Comparison of ENCODE assay signal across 1 cellular context in genomic region chr10:122176232-122176865, GRCh38.
TF ChIP-seq lines count a peak whose summit lies in the region.

No MANE protein-coding gene starts in this region.

TF ChIP-seq in HepG2, 621 proteins besides CTCF, POLR2A, EP300 and RAD21 (continued from another document and continues in another):
- TF ChIP-seq TCF7 (IDR thresholded peaks at IDR 0.05; ENCODE audit: low read depth) (0 out of 2 replicates have a peak, but pooled peaks have one; percentile 43), EHMT2 (IDR thresholded peaks at IDR 0.05; ENCODE audit: borderline replicate concordance, low read depth, low read length) (no peak), CERS6 (CRISPR knock-in tag; IDR thresholded peaks at IDR 0.05) (no peak), PTBP1 (IDR thresholded peaks at IDR 0.05; ENCODE audit: low read depth, low read length, poor library complexity, severe bottlenecking) (no peak), SIN3B (IDR thresholded peaks at IDR 0.05; ENCODE audit: low read length) (no peak), HNF1B (CRISPR knock-in tag; IDR thresholded peaks at IDR 0.05) (no peak), NONO (IDR thresholded peaks at IDR 0.05) (no peak), NONO (CRISPR knock-in tag; conservative IDR thresholded peaks at IDR 0.05) (peak; percentile 61), FOSL2 (CRISPR knock-in tag; IDR thresholded peaks at IDR 0.05) (peak; percentile 56), ZNF788 (CRISPR knock-in tag; IDR thresholded peaks at IDR 0.05; ENCODE audit: borderline replicate concordance) (no peak), IKZF1 (IDR thresholded peaks at IDR 0.05) (no peak), KLF16 (CRISPR knock-in tag; IDR thresholded peaks at IDR 0.05) (no peak), ZNF512B (CRISPR knock-in tag; IDR thresholded peaks at IDR 0.05; ENCODE audit: borderline replicate concordance) (no peak), IRF1 (CRISPR knock-in tag; IDR thresholded peaks at IDR 0.05; ENCODE audit: low read depth) (no peak), FOXP4 (CRISPR knock-in tag; IDR thresholded peaks at IDR 0.05) (peak; percentile 61; the same call in 1 of the 2 replicates), RFXANK (CRISPR knock-in tag; IDR thresholded peaks at IDR 0.05) (no peak), PAF1 (CRISPR knock-in tag; IDR thresholded peaks at IDR 0.05) (no peak), MED13 (CRISPR knock-in tag; IDR thresholded peaks at IDR 0.05) (no peak), ZBTB40 (IDR thresholded peaks at IDR 0.05) (no peak), ZBTB40 (CRISPR knock-in tag; IDR thresholded peaks at IDR 0.05) (no peak), DR1 (CRISPR knock-in tag; IDR thresholded peaks at IDR 0.05) (no peak), GATAD2A (CRISPR knock-in tag; IDR thresholded peaks at IDR 0.05) (peak; percentile 72), NR2F2 (IDR thresholded peaks at IDR 0.05; ENCODE audit: borderline replicate concordance, low read depth) (peak; percentile 24; the same call in 1 of the 2 replicates), U2AF1 (optimal IDR thresholded peaks at IDR 0.05; ENCODE audit: low read depth, low read length) (no peak), NFRKB (IDR thresholded peaks at IDR 0.05) (no peak), ZNF331 (CRISPR knock-in tag; IDR thresholded peaks at IDR 0.05) (peak; percentile 75), HINFP (CRISPR knock-in tag; IDR thresholded peaks at IDR 0.05; ENCODE audit: low read depth) (no peak), WIZ (CRISPR knock-in tag; IDR thresholded peaks at IDR 0.05) (no peak), ZNF781 (CRISPR knock-in tag; IDR thresholded peaks at IDR 0.05; ENCODE audit: borderline replicate concordance, not compliant biosample characterization) (no peak), RORA (CRISPR knock-in tag; IDR thresholded peaks at IDR 0.05) (no peak), PBX2 (CRISPR knock-in tag; IDR thresholded peaks at IDR 0.05) (no peak), FOXJ3 (CRISPR knock-in tag; IDR thresholded peaks at IDR 0.05; ENCODE audit: borderline replicate concordance) (peak; percentile 64; the same call in 1 of the 2 replicates), HMG20A (CRISPR knock-in tag; IDR thresholded peaks at IDR 0.05; ENCODE audit: borderline replicate concordance) (peak; percentile 51; the same call in 1 of the 2 replicates), TEAD2 (CRISPR knock-in tag; IDR thresholded peaks at IDR 0.05) (no peak), NRL (CRISPR knock-in tag; IDR thresholded peaks at IDR 0.05; ENCODE audit: borderline replicate concordance) (no peak)
- TF ChIP-seq, protein P1, sequence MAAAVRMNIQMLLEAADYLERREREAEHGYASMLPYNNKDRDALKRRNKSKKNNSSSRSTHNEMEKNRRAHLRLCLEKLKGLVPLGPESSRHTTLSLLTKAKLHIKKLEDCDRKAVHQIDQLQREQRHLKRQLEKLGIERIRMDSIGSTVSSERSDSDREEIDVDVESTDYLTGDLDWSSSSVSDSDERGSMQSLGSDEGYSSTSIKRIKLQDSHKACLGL (CRISPR knock-in tag; IDR thresholded peaks at IDR 0.05) = no peak
- TF ChIP-seq, protein P2, sequence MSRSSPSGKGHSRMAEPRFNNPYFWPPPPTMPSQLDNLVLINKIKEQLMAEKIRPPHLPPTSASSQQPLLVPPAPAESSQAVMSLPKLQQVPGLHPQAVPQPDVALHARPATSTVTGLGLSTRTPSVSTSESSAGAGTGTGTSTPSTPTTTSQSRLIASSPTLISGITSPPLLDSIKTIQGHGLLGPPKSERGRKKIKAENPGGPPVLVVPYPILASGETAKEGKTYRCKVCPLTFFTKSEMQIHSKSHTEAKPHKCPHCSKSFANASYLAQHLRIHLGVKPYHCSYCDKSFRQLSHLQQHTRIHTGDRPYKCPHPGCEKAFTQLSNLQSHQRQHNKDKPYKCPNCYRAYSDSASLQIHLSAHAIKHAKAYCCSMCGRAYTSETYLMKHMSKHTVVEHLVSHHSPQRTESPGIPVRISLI (CRISPR knock-in tag; IDR thresholded peaks at IDR 0.05; ENCODE audit: borderline replicate concordance) = peak; percentile 67; the same call in 1 of the 2 replicates
